Comparison of ENCODE assay signal across 23 cellular contexts in the genomic region with DNA sequence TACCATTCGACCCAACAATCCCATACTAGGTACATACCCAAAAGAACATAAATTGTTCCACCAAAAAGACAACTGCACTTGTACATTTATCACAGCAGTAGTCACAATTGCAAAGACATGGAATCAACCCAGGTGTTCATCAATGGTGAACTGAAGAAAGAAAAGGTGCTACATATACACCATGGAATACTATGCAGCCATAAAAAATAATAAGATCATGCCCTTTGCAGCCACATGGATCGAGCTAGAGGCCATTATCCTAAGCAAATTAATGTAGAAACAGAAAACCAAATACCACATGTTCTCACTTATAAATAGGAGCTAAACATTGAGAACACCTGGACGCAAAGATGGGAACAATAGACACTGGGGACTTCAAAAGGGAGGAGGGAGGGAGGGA.
DNase-seq lines count a peak whose midpoint lies in the region; ATAC-seq and TF ChIP-seq lines count a peak whose summit lies in the region.
"Had no signal": no experiment of that assay in that cellular context is flagged by ENCODE, and none has a peak within 500 bp of the region (broad histone marks: within the 10 kb centered on the region; RNA-seq: fewer than 3 reads in every experiment).

No MANE protein-coding gene starts in this region.

- H3K4me3 ChIP-seq in Caco-2 (ENCODE audit: low read depth, low read length) (no peak overlapping the region), KMS-11 (IDR thresholded peaks at IDR 0.05; ENCODE audit: insufficient read depth, low read depth, low read length) (no peak overlapping the region), OCI-LY7 (ENCODE audit: low read depth, low read length, poor library complexity, severe bottlenecking) (no peak overlapping the region), mesendoderm (ENCODE audit: low read length) (no peak overlapping the region)
- H3K4me3 ChIP-seq: A549; BLaER1 treated with 17β-estradiol and CSF1 and Interleukin-3, amounts not matched to agents 10 nM and 100 nM; GM23248 had no signal

- H3K27me3 ChIP-seq in Caco-2 (replicated peaks; ENCODE audit: control insufficient read depth, insufficient read depth, low read length), result no peaks in the 10 kb centered on the region
- no peaks in the 10 kb centered on the region for H3K27me3 ChIP-seq in KMS-11 (ENCODE audit: insufficient read depth, low read depth)
- H3K27me3 ChIP-seq in mesendoderm (ENCODE audit: insufficient read depth, low read length, poor library complexity), result no peaks in the 10 kb centered on the region
- H3K27me3 ChIP-seq: BE2C; BLaER1 treated with 17β-estradiol and CSF1 and Interleukin-3, amounts not matched to agents 10 nM and 100 nM had no signal

- no peak overlapping the region for H2BK15ac ChIP-seq in mesendoderm (replicated peaks; ENCODE audit: low read depth)

- peak overlapping the region; percentile 15 for H3K27ac Mint-ChIP-seq in Caco-2 (ENCODE audit: unreplicated experiment)
- H3K27ac Mint-ChIP-seq: CD14-positive monocyte; CD4-positive, alpha-beta T cell; CD8-positive, alpha-beta memory T cell had no signal

- ATAC-seq in HG02938 (IDR thresholded peaks at IDR 0.05; ENCODE audit: unreplicated experiment) (no peak), HG03342 (IDR thresholded peaks at IDR 0.05; ENCODE audit: unreplicated experiment) (no peak)
- ATAC-seq: A549 had no signal

- peaks cover 16% of the 10 kb centered on the region for H3K4me1 ChIP-seq in Caco-2
- peaks cover 47% of the 10 kb centered on the region for H3K4me1 ChIP-seq in KMS-11 (ENCODE audit: low read depth, poor library complexity, severe bottlenecking)
- H3K4me1 ChIP-seq in OCI-LY7 (ENCODE audit: insufficient read depth, low read length, poor library complexity, severe bottlenecking), result peaks cover 50% of the 10 kb centered on the region
- H3K4me1 ChIP-seq in mesendoderm (ENCODE audit: control insufficient read depth, low read depth, low read length), result peaks cover 2% of the 10 kb centered on the region
- H3K4me1 ChIP-seq: A549, BE2C had no signal

- intact Hi-C loops in Caco-2 (cut with micrococcal nuclease; ENCODE audit: unreplicated experiment), result no loop called here
- intact Hi-C loops in OCI-LY7 (cut with micrococcal nuclease; ENCODE audit: unreplicated experiment), result no loop called here

- no peaks in the 10 kb centered on the region for H3K36me3 ChIP-seq in Caco-2 (ENCODE audit: control insufficient read depth, insufficient read depth, low read length)
- H3K36me3 ChIP-seq in KMS-11 (ENCODE audit: insufficient read depth), result no peaks in the 10 kb centered on the region
- H3K36me3 ChIP-seq in OCI-LY7 (ENCODE audit: insufficient read depth, low read length), result no peaks in the 10 kb centered on the region
- H3K36me3 ChIP-seq in mesendoderm (ENCODE audit: control insufficient read depth, insufficient read depth, low read length), result no peaks in the 10 kb centered on the region
- H3K36me3 ChIP-seq: BE2C; BLaER1 treated with 17β-estradiol and CSF1 and Interleukin-3, amounts not matched to agents 10 nM and 100 nM had no signal

- no CpG with 5 or more reads among the region's 3 CpGs for WGBS in mesendoderm (ENCODE audit: extremely low coverage, insufficient coverage, low lambda C conversion rate)

- BruUV-seq in Caco-2 (replicated peaks; lab: Mats Ljungman, UMichigan) (no TSS peak), OCI-LY7 (replicated peaks; lab: Mats Ljungman, UMichigan) (no TSS peak)

- H3K36me3 Mint-ChIP-seq in Caco-2 (ENCODE audit: insufficient read depth, unreplicated experiment), result no peaks in the 10 kb centered on the region
- H3K36me3 Mint-ChIP-seq: CD14-positive monocyte; CD8-positive, alpha-beta memory T cell had no signal

- H3K79me1 ChIP-seq in mesendoderm (ENCODE audit: low read length), result no peaks in the 10 kb centered on the region

- no peaks in the 10 kb centered on the region for H3K9me3 Mint-ChIP-seq in Caco-2 (ENCODE audit: unreplicated experiment)

- no peak overlapping the region for H2AK5ac ChIP-seq in mesendoderm (ENCODE audit: low read length)

- no peak overlapping the region for H4K8ac ChIP-seq in mesendoderm (ENCODE audit: low read depth, low read length)

- POLR2A ChIA-PET in Caco-2 (lab: Charles Lee), result no interaction called here
- POLR2A ChIA-PET in OCI-LY7 (lab: Charles Lee), result interaction anchor here (0.6 to 0.8 kb wide), 2 partner anchors 9 to 986 kb away, joined by 4 to 10 read pairs; no protein-coding TSS in a partner anchor

- no peak overlapping the region; the same call in 1 of the 2 replicates for H3K9ac ChIP-seq in KMS-11
- no peak overlapping the region for H3K9ac ChIP-seq in mesendoderm (ENCODE audit: low read length)
- H3K9ac ChIP-seq: BLaER1 treated with 17β-estradiol and CSF1 and Interleukin-3, amounts not matched to agents 10 nM and 100 nM; GM23248 had no signal

- no peaks in the 10 kb centered on the region for H3K27me3 Mint-ChIP-seq in Caco-2 (ENCODE audit: insufficient read depth, unreplicated experiment)
- H3K27me3 Mint-ChIP-seq: CD4-positive, alpha-beta T cell; CD8-positive, alpha-beta memory T cell had no signal

- H3K18ac ChIP-seq in mesendoderm (ENCODE audit: low read length), result no peak overlapping the region

- no peaks in the 10 kb centered on the region for H4K20me1 ChIP-seq in KMS-11 (ENCODE audit: insufficient read depth)
- no peaks in the 10 kb centered on the region for H4K20me1 ChIP-seq in OCI-LY7 (ENCODE audit: insufficient read depth, low read length)
- H4K20me1 ChIP-seq: BLaER1 treated with 17β-estradiol and CSF1 and Interleukin-3, amounts not matched to agents 10 nM and 100 nM had no signal

- H3K9me3 ChIP-seq in Caco-2, result 0 out of 2 replicates have a peak, but pooled peaks cover 2% of the 10 kb centered on the region
- H3K9me3 ChIP-seq in OCI-LY7 (ENCODE audit: low read length), result peaks cover 6% of the 10 kb centered on the region; the same call in 1 of the 2 replicates
- H3K9me3 ChIP-seq: A549; BE2C; BLaER1 treated with 17β-estradiol and CSF1 and Interleukin-3, amounts not matched to agents 10 nM and 100 nM had no signal

- no peak overlapping the region for H2BK5ac ChIP-seq in mesendoderm (ENCODE audit: low read length)

- no peak overlapping the region for H3K4ac ChIP-seq in mesendoderm (ENCODE audit: low read depth, low read length)

- H3K27ac ChIP-seq in KMS-11, result peak overlapping the region; percentile 67; the same call in 1 of the 2 replicates
- peak overlapping the region; percentile 17 for H3K27ac ChIP-seq in OCI-LY7 (ENCODE audit: low read depth, low read length, poor library complexity, severe bottlenecking)
- peak overlapping the region; percentile 67 for H3K27ac ChIP-seq in mesendoderm (ENCODE audit: low read depth, low read length)
- H3K27ac ChIP-seq: A549; BLaER1 treated with 17β-estradiol and CSF1 and Interleukin-3, amounts not matched to agents 10 nM and 100 nM; GM23248 had no signal

- CTCF ChIA-PET in Caco-2 (lab: Charles Lee), result no interaction called here
- CTCF ChIA-PET in OCI-LY7 (lab: Charles Lee; ENCODE audit: unreplicated experiment), result interaction anchor here (0.6 kb wide), 1 partner anchor 35 kb away, joined by 5 read pairs; no protein-coding TSS in a partner anchor

- H3K79me2 ChIP-seq in KMS-11 (ENCODE audit: insufficient read depth, low read depth) (no peaks in the 10 kb centered on the region), OCI-LY7 (ENCODE audit: insufficient read depth, low read depth, low read length) (no peaks in the 10 kb centered on the region), mesendoderm (ENCODE audit: control insufficient read depth, insufficient read depth, low read length) (no peaks in the 10 kb centered on the region)

- H3K4me1 Mint-ChIP-seq in Caco-2 (ENCODE audit: low read depth, unreplicated experiment), result peaks cover 17% of the 10 kb centered on the region
- H3K4me1 Mint-ChIP-seq: CD14-positive monocyte; CD8-positive, alpha-beta memory T cell had no signal

- H3K4me3 Mint-ChIP-seq in Caco-2 (ENCODE audit: unreplicated experiment), result no peak overlapping the region
- H3K4me3 Mint-ChIP-seq: CD14-positive monocyte; CD4-positive, alpha-beta T cell; CD8-positive, alpha-beta memory T cell had no signal

- H2BK120ac ChIP-seq in mesendoderm (ENCODE audit: low read depth, low read length), result no peak overlapping the region

- TF ChIP-seq CTCF in Caco-2 (IDR thresholded peaks at IDR 0.05; ENCODE audit: insufficient read depth in 1 of 2, low read depth in 1 of 2, low read length in 1 of 2, severe bottlenecking in 1 of 2, unreplicated experiment in 1 of 2) (no peak), KMS-11 (conservative IDR thresholded peaks at IDR 0.05; ENCODE audit: low read depth, low read length) (no peak), OCI-LY7 (conservative IDR thresholded peaks at IDR 0.05; ENCODE audit: low read length) (no peak)

- H3K4me2 ChIP-seq in KMS-11 (peak overlapping the region; percentile 71), OCI-LY7 (ENCODE audit: low read length) (peak overlapping the region; percentile 55; the same call in 1 of the 2 replicates), mesendoderm (ENCODE audit: low read length) (no peak overlapping the region)
- H3K4me2 ChIP-seq: A549; BLaER1 treated with 17β-estradiol and CSF1 and Interleukin-3, amounts not matched to agents 10 nM and 100 nM had no signal

- H3K23ac ChIP-seq in mesendoderm (ENCODE audit: low read length), result no peak overlapping the region

- H4K5ac ChIP-seq in mesendoderm (ENCODE audit: low read length), result no peak overlapping the region

- DNase-seq in Caco-2 (no peak), OCI-LY7 (ENCODE audit: low spot score) (no peak), mesendoderm (no peak), NCI-H1930 (lab: John Stamatoyannopoulos, UW) (no peak)
- DNase-seq: 8988T; ACHN; AML-193; BE2C; Calu3; CD4-positive, alpha-beta T cell; CD8-positive, alpha-beta memory T cell; DMS53; DMS79 treated with DMSO at 0.1 percent for 48 hours; GF-D8; GM23248; H7; HCEC 1CT had no signal

- H2AFZ ChIP-seq in KMS-11 (ENCODE audit: low read depth), result peak overlapping the region; percentile 77; the same call in 1 of the 2 replicates
- peak overlapping the region; percentile 96; the same call in 1 of the 2 replicates for H2AFZ ChIP-seq in OCI-LY7 (ENCODE audit: low read length)
- H2AFZ ChIP-seq: GM23248 had no signal

- H3K56ac ChIP-seq in mesendoderm (ENCODE audit: low read length), result no peak overlapping the region

- no peaks in the 10 kb centered on the region for H3K9me2 ChIP-seq in OCI-LY7 (ENCODE audit: insufficient read depth, low read length)

Comparison
In these comparisons a context has a peak if more than half of its experiments do, and no peak if none do; other contexts are left out.
1. H3K27ac ChIP-seq: peak in every context shown above with its lines; median percentile 67 in KMS-11; 67 in mesendoderm; 17 in OCI-LY7.